Comparison of ENCODE assay signal across 26 cellular contexts in genomic region chr3:139096670-139097069, GRCh38. TPM values are rescaled to one million over a fixed set of nuclear protein-coding genes. Genes with fewer than 3 reads are reported as not detected.
"Had no signal": no experiment of that assay in that cellular context is flagged by ENCODE, and none has a peak within 500 bp of the region (broad histone marks: within the 10 kb centered on the region; RNA-seq: fewer than 3 reads in every experiment).

No MANE protein-coding gene starts in this region.

- FAIRE-seq: HTR-8/SVneo had no signal

- H3K36me3 ChIP-seq: SJCRH30 had no signal

- H3K27ac ChIP-seq: HL-60, KMS-11, RWPE1, SJCRH30 had no signal

- H3K9ac ChIP-seq: KMS-11 had no signal

- ATAC-seq: PC-3, SK-N-SH treated with all-trans-retinoic acid at 6 μM for 48 hours had no signal

- DNase-seq: Kasumi-1, MV-4-11, NCI-H1048, NCI-H1105, NCI-H1417, NCI-H1436 treated with DMSO at 0.1 percent for 48 hours, NCI-H1694, NCI-H1930, NCI-H2081, NCI-H2107, NCI-H2227 treated with DMSO at 0.1 percent for 48 hours, NCI-H446, NCI-H510A, NCI-H524 treated with DMSO at 0.1 percent for 48 hours, NCI-H69, NCI-H774, PC-3, SHP77 treated with DMSO at 0.1 percent for 48 hours, SJCRH30, T-helper 1 cell had no signal

- H3K4me1 ChIP-seq: SJCRH30 had no signal

- H3K27me3 ChIP-seq: SJCRH30 had no signal

- H3K4me3 ChIP-seq: SJCRH30 had no signal

- H3K9me3 ChIP-seq: SJCRH30 had no signal

- H3K4me2 ChIP-seq: KMS-11 had no signal

RNA-seq across cellular contexts. Expression of gene PRR23C, which starts 52.0 kb away (rescaled TPM):
- total RNA-seq: MCF 10A, PC-3, SJCRH30 had no signal
